25 cellular contexts compared by ENCODE assay signal in the genomic region with DNA sequence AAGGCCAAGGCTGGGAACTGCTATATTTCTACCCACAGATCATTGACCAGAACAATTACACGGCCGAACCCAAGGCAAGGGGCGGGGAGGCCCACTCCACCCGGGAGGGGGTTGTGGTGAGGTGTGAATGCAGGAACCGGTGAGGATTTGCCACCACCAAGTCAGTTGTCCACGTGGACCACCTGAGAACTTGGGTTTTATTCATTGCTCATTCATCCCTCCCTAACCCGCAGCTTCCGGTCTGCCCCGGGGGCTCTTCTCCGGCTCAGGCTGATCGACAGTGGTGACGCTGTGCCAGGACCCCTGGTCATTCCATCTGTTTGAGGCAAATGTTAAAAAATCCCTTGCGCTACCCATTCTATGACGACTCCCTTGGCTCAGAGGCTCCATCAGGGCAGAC.
"Had no signal": no experiment of that assay in that cellular context is flagged by ENCODE, and none has a peak within 500 bp of the region (broad histone marks: within the 10 kb centered on the region; RNA-seq: fewer than 3 reads in every experiment).

No MANE protein-coding gene starts in this region.

- H3K4me3 ChIP-seq: heart right ventricle, left lung, mucosa of descending colon, smooth muscle cell, stomach, thyroid gland, upper lobe of left lung had no signal

- H3K4me2 ChIP-seq: smooth muscle cell had no signal

- H3K27me3 Mint-ChIP-seq: activated naive CD8-positive, alpha-beta T cell treated with anti-CD3 and anti-CD28 coated beads, Interleukin-2, amount 10 ng/mL, durations not matched to agents 7 days and 5 days; dendritic cell treated with granulocyte-macrophage colony-stimulating factor and Interleukin-4, amounts not matched to agents 40 ng/mL and 50 ng/mL, for 4 days; stimulated activated naive B cell treated with anti-CD40 and anti-IgM and Interleukin-4, amounts not matched to agents 10 μg/mL and 1 μg/mL and 100 μg/mL, for 72 hours had no signal

- H3K27ac Mint-ChIP-seq: activated naive CD8-positive, alpha-beta T cell treated with anti-CD3 and anti-CD28 coated beads, Interleukin-2, amount 10 ng/mL, durations not matched to agents 7 days and 5 days; dendritic cell treated with granulocyte-macrophage colony-stimulating factor and Interleukin-4, amounts not matched to agents 40 ng/mL and 50 ng/mL, for 4 days; endodermal cell; natural killer cell treated with Interleukin-12 subunit alpha and Interleukin-12 subunit beta and Interleukin-15 and Interleukin-18, amount 100 ng/mL, for 72 hours; stimulated activated naive B cell treated with anti-CD40 and anti-IgM and Interleukin-4, amounts not matched to agents 10 μg/mL and 1 μg/mL and 100 μg/mL, for 72 hours had no signal

- H3K4me1 ChIP-seq: foreskin keratinocyte, heart right ventricle, left lung, stomach, thyroid gland, upper lobe of left lung had no signal

- H3K9me3 Mint-ChIP-seq: activated naive CD8-positive, alpha-beta T cell treated with anti-CD3 and anti-CD28 coated beads, Interleukin-2, amount 10 ng/mL, durations not matched to agents 7 days and 5 days; dendritic cell treated with granulocyte-macrophage colony-stimulating factor and Interleukin-4, amounts not matched to agents 40 ng/mL and 50 ng/mL, for 4 days; endodermal cell; natural killer cell treated with Interleukin-12 subunit alpha and Interleukin-12 subunit beta and Interleukin-15 and Interleukin-18, amount 100 ng/mL, for 72 hours; stimulated activated naive B cell treated with anti-CD40 and anti-IgM and Interleukin-4, amounts not matched to agents 10 μg/mL and 1 μg/mL and 100 μg/mL, for 72 hours had no signal

- H3K9me3 ChIP-seq: heart right ventricle, left lung, mucosa of descending colon, stomach, thyroid gland, upper lobe of left lung had no signal

- H3K36me3 ChIP-seq: left lung, stomach, thyroid gland, upper lobe of left lung had no signal

- ATAC-seq: esophagus mucosa; foreskin keratinocyte; heart right ventricle; left lung; mucosa of descending colon; natural killer cell treated with Interleukin-12 subunit alpha and Interleukin-12 subunit beta and Interleukin-15 and Interleukin-18, amount 100 ng/mL, for 72 hours; stimulated activated naive B cell treated with anti-CD40 and anti-IgM and Interleukin-4, amounts not matched to agents 10 μg/mL and 1 μg/mL and 100 μg/mL, for 72 hours had no signal

- H3K27ac ChIP-seq: brain microvascular endothelial cell, foreskin keratinocyte, heart right ventricle, left lung, stomach, thyroid gland, upper lobe of left lung, VCaP had no signal

- H3K27me3 ChIP-seq: brain microvascular endothelial cell, foreskin keratinocyte, heart right ventricle, left lung, stomach, thyroid gland, upper lobe of left lung had no signal

- H3K36me3 Mint-ChIP-seq: activated naive CD8-positive, alpha-beta T cell treated with anti-CD3 and anti-CD28 coated beads, Interleukin-2, amount 10 ng/mL, durations not matched to agents 7 days and 5 days; natural killer cell treated with Interleukin-12 subunit alpha and Interleukin-12 subunit beta and Interleukin-15 and Interleukin-18, amount 100 ng/mL, for 72 hours; stimulated activated naive B cell treated with anti-CD40 and anti-IgM and Interleukin-4, amounts not matched to agents 10 μg/mL and 1 μg/mL and 100 μg/mL, for 72 hours had no signal

- H3K4me3 Mint-ChIP-seq: activated naive CD8-positive, alpha-beta T cell treated with anti-CD3 and anti-CD28 coated beads, Interleukin-2, amount 10 ng/mL, durations not matched to agents 7 days and 5 days; dendritic cell treated with granulocyte-macrophage colony-stimulating factor and Interleukin-4, amounts not matched to agents 40 ng/mL and 50 ng/mL, for 4 days; endodermal cell; natural killer cell treated with Interleukin-12 subunit alpha and Interleukin-12 subunit beta and Interleukin-15 and Interleukin-18, amount 100 ng/mL, for 72 hours; stimulated activated naive B cell treated with anti-CD40 and anti-IgM and Interleukin-4, amounts not matched to agents 10 μg/mL and 1 μg/mL and 100 μg/mL, for 72 hours had no signal

- H3K4me1 Mint-ChIP-seq: activated naive CD8-positive, alpha-beta T cell treated with anti-CD3 and anti-CD28 coated beads, Interleukin-2, amount 10 ng/mL, durations not matched to agents 7 days and 5 days; endodermal cell; stimulated activated naive B cell treated with anti-CD40 and anti-IgM and Interleukin-4, amounts not matched to agents 10 μg/mL and 1 μg/mL and 100 μg/mL, for 72 hours had no signal

- DNase-seq: activated CD4-positive, alpha-beta T cell treated with anti-CD3 and anti-CD28 coated beads for 4 hours; activated CD4-positive, alpha-beta T cell treated with anti-CD3 and anti-CD28 coated beads, Interleukin-2, amount 50 U/mL, for 4 hours; activated effector memory CD4-positive, alpha-beta T cell treated with Interleukin-2 at 50 U/mL for 16 hours; activated naive CD4-positive, alpha-beta T cell treated with Interleukin-2 at 50 U/mL for 16 hours; activated naive CD8-positive, alpha-beta T cell treated with anti-CD3 and anti-CD28 coated beads, Interleukin-2, amount 10 ng/mL, durations not matched to agents 7 days and 5 days; brain microvascular endothelial cell; caudate nucleus; endodermal cell; foreskin keratinocyte; heart right ventricle; kidney glomerular epithelial cell; mucosa of descending colon; stimulated activated CD4-positive, alpha-beta T cell treated with anti-CD3 and anti-CD28 coated beads, Interleukin-15, amount 100 ng/mL, for 24 hours; stimulated activated CD4-positive, alpha-beta T cell treated with anti-CD3 and anti-CD28 coated beads, Interleukin-2, amount 100 ng/mL, for 24 hours; stimulated activated naive B cell treated with anti-CD40 and anti-IgM and Interleukin-4, amounts not matched to agents 10 μg/mL and 1 μg/mL and 100 μg/mL, for 72 hours; stomach; T-helper 1 cell; thyroid gland; upper lobe of left lung had no signal
